ENCODE assay signal across 23 cellular contexts in genomic region chr21:15242906-15243305, GRCh38.
DNase-seq lines count a peak whose midpoint lies in the region; ATAC-seq and TF ChIP-seq lines count a peak whose summit lies in the region.
"Had no signal": no experiment of that assay in that cellular context is flagged by ENCODE, and none has a peak within 500 bp of the region (broad histone marks: within the 10 kb centered on the region; RNA-seq: fewer than 3 reads in every experiment).

No MANE protein-coding gene starts in this region.

- H3K4me3 ChIP-seq in GM23248, result no peak overlapping the region
- no peak overlapping the region for H3K4me3 ChIP-seq in HUES64 (ENCODE audit: low read length)
- H3K4me3 ChIP-seq in endodermal cell (ENCODE audit: low read length), result no peak overlapping the region
- H3K4me3 ChIP-seq in transverse colon, result no peak overlapping the region
- H3K4me3 ChIP-seq: MG63 had no signal

- H3K27me3 ChIP-seq in GM23248 (replicated peaks; ENCODE audit: insufficient read depth) (no peaks in the 10 kb centered on the region), HUES64 (ENCODE audit: insufficient read depth, low read length) (peaks cover 37% of the 10 kb centered on the region), endodermal cell (ENCODE audit: control insufficient read depth, insufficient read depth, low read length, poor library complexity, severe bottlenecking) (peaks cover 15% of the 10 kb centered on the region), transverse colon (no peaks in the 10 kb centered on the region)
- H3K27me3 ChIP-seq: MG63 had no signal

- in situ Hi-C loops in GM23248 (cut with MboI) (no loop called here), transverse colon (cut with MboI; ENCODE audit: low pct_ligation_motif_present in 1 of 4, low pct_unique_long_range_greater_than_20kb in 1 of 4, low sequenced_read_pairs in 3 of 4) (no loop called here)

- H3K4me1 ChIP-seq in GM23248 (ENCODE audit: insufficient read depth) (0 out of 2 replicates have a peak, but pooled peaks cover 7% of the 10 kb centered on the region), HUES64 (ENCODE audit: insufficient read depth, low read length) (peaks cover 30% of the 10 kb centered on the region), endodermal cell (ENCODE audit: control insufficient read depth, insufficient read depth, low read length) (peaks cover 7% of the 10 kb centered on the region), transverse colon (no peaks in the 10 kb centered on the region)

- H3K27me3 Mint-ChIP-seq in endodermal cell (ENCODE audit: insufficient read depth) (peaks cover 35% of the 10 kb centered on the region), nephron (ENCODE audit: low read depth) (no peaks in the 10 kb centered on the region)

- H3K9ac ChIP-seq in GM23248, result no peak overlapping the region
- no peak overlapping the region for H3K9ac ChIP-seq in HUES64 (ENCODE audit: low read depth, low read length)
- no peak overlapping the region for H3K9ac ChIP-seq in endodermal cell (ENCODE audit: extremely low read depth, low read length, poor library complexity, severe bottlenecking)

- DNase-seq in GM23248 (peak; percentile 6), endodermal cell (no peak), transverse colon (no peak), foreskin melanocyte (no peak)
- DNase-seq in stimulated activated CD4-positive, alpha-beta T cell treated with anti-CD3 and anti-CD28 coated beads, Interleukin-2, amount 100 ng/mL, for 24 hours, result no peak
- DNase-seq: Calu3, DMS153, DND-41, IMR-90, KG1, MG63, NCI-H1105 treated with DMSO at 0.1 percent for 48 hours, NCI-H146, NCI-H1930, NCI-H2107, NCI-H446, NCI-H524 treated with DMSO at 0.1 percent for 48 hours, NCI-H82, RPMI8226, SHP77 had no signal

- no peak overlapping the region for H3K4me3 Mint-ChIP-seq in endodermal cell
- no peak overlapping the region for H3K4me3 Mint-ChIP-seq in nephron

- TF ChIP-seq CTCF in endodermal cell (conservative IDR thresholded peaks at IDR 0.05) (no peak), nephron (IDR thresholded peaks at IDR 0.05; ENCODE audit: unreplicated experiment in 3 of 3) (no peak), transverse colon (IDR thresholded peaks at IDR 0.05) (no peak)

- ATAC-seq in GM18867 (IDR thresholded peaks at IDR 0.05; ENCODE audit: unreplicated experiment), result no peak

- H3K36me3 ChIP-seq in GM23248 (ENCODE audit: low read depth) (no peaks in the 10 kb centered on the region), HUES64 (ENCODE audit: insufficient read depth, low read length) (no peaks in the 10 kb centered on the region), endodermal cell (ENCODE audit: control insufficient read depth, insufficient read depth, low read length) (no peaks in the 10 kb centered on the region), transverse colon (no peaks in the 10 kb centered on the region)
- H3K36me3 ChIP-seq: MG63 had no signal

- H3K36me3 Mint-ChIP-seq in endodermal cell (ENCODE audit: low read depth) (no peaks in the 10 kb centered on the region), nephron (ENCODE audit: low read depth) (no peaks in the 10 kb centered on the region)

- H3K4me1 Mint-ChIP-seq in endodermal cell (peaks cover 18% of the 10 kb centered on the region), nephron (peaks cover 56% of the 10 kb centered on the region)

- H3K9me2 ChIP-seq in GM23248 (ENCODE audit: insufficient read depth), result no peaks in the 10 kb centered on the region

- intact Hi-C loops in transverse colon (cut with DNase I; ENCODE audit: low total_unique reads), result no loop called here

- H3K9me3 ChIP-seq in GM23248 (ENCODE audit: low read depth) (no peaks in the 10 kb centered on the region), HUES64 (ENCODE audit: insufficient read depth, low read depth, low read length) (no peaks in the 10 kb centered on the region), endodermal cell (ENCODE audit: control insufficient read depth, low read length) (no peaks in the 10 kb centered on the region), transverse colon (no peaks in the 10 kb centered on the region)
- H3K9me3 ChIP-seq: MG63 had no signal

- no peaks in the 10 kb centered on the region for H3F3A ChIP-seq in GM23248 (ENCODE audit: insufficient read depth)

- H4K20me1 ChIP-seq in GM23248 (ENCODE audit: insufficient read depth), result no peaks in the 10 kb centered on the region

- H3K9me3 Mint-ChIP-seq in endodermal cell (no peaks in the 10 kb centered on the region), nephron (no peaks in the 10 kb centered on the region)

- H3K4me2 ChIP-seq in GM23248 (ENCODE audit: unreplicated experiment), result no peak overlapping the region

- no peak overlapping the region for H2AFZ ChIP-seq in GM23248

- peak overlapping the region; percentile 36 for H3K27ac Mint-ChIP-seq in endodermal cell
- peak overlapping the region; percentile 20 to 29 (median 22) for H3K27ac Mint-ChIP-seq in nephron

- no peak for TF ChIP-seq POLR2A in transverse colon (IDR thresholded peaks at IDR 0.05)

- TF ChIP-seq EP300 in transverse colon (IDR thresholded peaks at IDR 0.05; ENCODE audit: low read depth), result no peak

- no peaks in the 10 kb centered on the region for H3K79me2 ChIP-seq in GM23248 (ENCODE audit: insufficient read depth)

- no peak overlapping the region for H3K27ac ChIP-seq in GM23248
- peak overlapping the region; percentile 82; the same call in 1 of the 2 replicates for H3K27ac ChIP-seq in HUES64 (ENCODE audit: low read depth, low read length)
- H3K27ac ChIP-seq in endodermal cell (ENCODE audit: low read depth, low read length), result no peak overlapping the region
- no peak overlapping the region for H3K27ac ChIP-seq in transverse colon
